Comparison of ENCODE assay signal across 12 cellular contexts in the genomic region with DNA sequence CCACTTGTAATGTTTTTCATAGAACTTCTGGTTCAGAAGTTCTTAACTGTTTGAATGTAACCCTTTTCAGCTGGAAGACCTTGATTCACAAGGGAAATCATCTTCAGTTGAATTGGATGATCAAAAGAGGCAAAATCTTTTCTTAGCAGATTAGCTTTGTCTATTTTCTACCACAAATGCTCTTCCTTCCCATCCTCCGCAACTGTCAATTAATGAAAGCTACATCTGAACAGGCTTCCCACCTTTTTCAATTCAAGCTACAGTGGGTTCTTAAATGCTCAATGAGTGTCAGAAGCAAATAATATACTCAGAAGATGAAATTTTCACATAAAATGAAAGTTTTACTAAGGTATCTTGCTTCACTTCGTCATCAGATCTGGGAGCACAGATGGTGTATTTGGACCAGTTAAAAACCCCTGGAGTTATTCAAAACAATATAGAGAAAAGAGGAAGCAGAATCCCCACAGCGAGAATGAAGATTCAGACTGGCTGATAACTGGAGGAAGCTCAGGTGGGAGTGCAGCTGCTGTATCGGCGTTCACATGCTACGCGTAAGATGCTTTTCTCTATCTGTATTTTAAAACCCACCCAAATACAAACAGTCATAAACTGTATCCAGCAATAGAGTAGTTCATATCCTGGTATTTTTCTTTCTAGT. TPM values are rescaled to one million over a fixed set of nuclear protein-coding genes. Genes with fewer than 3 reads are reported as not detected.
DNase-seq lines count a peak whose midpoint lies in the region; ATAC-seq and TF ChIP-seq lines count a peak whose summit lies in the region.
"Had no signal": no experiment of that assay in that cellular context is flagged by ENCODE, and none has a peak within 500 bp of the region (broad histone marks: within the 10 kb centered on the region; RNA-seq: fewer than 3 reads in every experiment).

No MANE protein-coding gene starts in this region.

- intact Hi-C loops in CD8-positive, alpha-beta T cell (cut with DNase I, micrococcal nuclease), result no loop called here
- intact Hi-C loops in posterior cingulate gyrus (cut with DNase I), result no loop called here
- intact Hi-C loops in prostate gland (cut with DNase I), result no loop called here

- no peaks in the 10 kb centered on the region for H3F3A ChIP-seq in OCI-LY1 (ENCODE audit: insufficient read depth, low read length)

- peaks cover 35% of the 10 kb centered on the region for H3K79me2 ChIP-seq in OCI-LY1 (ENCODE audit: insufficient read depth, low read length)

- POLR2A ChIA-PET in CD8-positive, alpha-beta T cell (lab: Charles Lee), result no interaction called here

- TF ChIP-seq CTCF in CD8-positive, alpha-beta T cell (IDR thresholded peaks at IDR 0.05), result no peak
- no peak for TF ChIP-seq CTCF in OCI-LY1 (IDR thresholded peaks at IDR 0.05; ENCODE audit: low read length)
- no peak for TF ChIP-seq CTCF in prostate gland (IDR thresholded peaks at IDR 0.05)

- DNase-seq in CD8-positive, alpha-beta T cell, result no peak
- no peak for DNase-seq in effector memory CD8-positive, alpha-beta T cell
- DNase-seq in posterior cingulate gyrus, result no peak
- DNase-seq in prostate gland (ENCODE audit: low spot score), result no peak
- DNase-seq: activated CD4-positive, alpha-beta T cell treated with anti-CD3 and anti-CD28 coated beads, Interleukin-2, amount 50 U/mL, for 48 hours; adrenal gland; Right ventricle myocardium superior had no signal

- peaks cover 15% of the 10 kb centered on the region for H3K36me3 ChIP-seq in CD8-positive, alpha-beta T cell (ENCODE audit: insufficient read depth, low read length)
- H3K36me3 ChIP-seq in OCI-LY1 (ENCODE audit: insufficient read depth, low read length) (peaks cover 74% of the 10 kb centered on the region), prostate gland (no peaks in the 10 kb centered on the region)

- H3K4me1 ChIP-seq in CD8-positive, alpha-beta T cell (ENCODE audit: insufficient read depth, low read length), result no peaks in the 10 kb centered on the region
- H3K4me1 ChIP-seq in OCI-LY1 (ENCODE audit: insufficient read depth, low read length, severe bottlenecking) (peaks cover 35% of the 10 kb centered on the region), prostate gland (replicated peaks) (no peaks in the 10 kb centered on the region)
- H3K4me1 ChIP-seq: adrenal gland had no signal

- WGBS in prostate gland, result 93% methylated on average over 7 of the region's 7 CpGs

- H3K27me3 ChIP-seq in CD8-positive, alpha-beta T cell (ENCODE audit: insufficient read depth, low read length), result no peaks in the 10 kb centered on the region
- H3K27me3 ChIP-seq in OCI-LY1 (ENCODE audit: insufficient read depth, low read length) (no peaks in the 10 kb centered on the region), prostate gland (replicated peaks; ENCODE audit: insufficient read depth) (no peaks in the 10 kb centered on the region)
- H3K27me3 ChIP-seq: adrenal gland had no signal

- no peak overlapping the region for H3K27ac ChIP-seq in CD8-positive, alpha-beta T cell (ENCODE audit: low read depth, low read length)
- H3K27ac ChIP-seq in OCI-LY1 (ENCODE audit: low read depth, low read length, poor library complexity, severe bottlenecking) (peak overlapping the region; percentile 95), prostate gland (no peak overlapping the region)
- H3K27ac ChIP-seq: adrenal gland had no signal

- ATAC-seq in CD8-positive, alpha-beta T cell, result no peak
- ATAC-seq in GM21360 (IDR thresholded peaks at IDR 0.05; ENCODE audit: unreplicated experiment), result peak; percentile 79
- peak; percentile 83 for ATAC-seq in HG02981 (IDR thresholded peaks at IDR 0.05; ENCODE audit: unreplicated experiment)
- ATAC-seq in HG03196 (IDR thresholded peaks at IDR 0.05; ENCODE audit: unreplicated experiment), result no peak
- ATAC-seq in effector memory CD8-positive, alpha-beta T cell (replicated peaks), result no peak

- peaks cover 75% of the 10 kb centered on the region for H3K36me3 Mint-ChIP-seq in CD8-positive, alpha-beta T cell
- peaks cover 68% of the 10 kb centered on the region for H3K36me3 Mint-ChIP-seq in effector memory CD8-positive, alpha-beta T cell (ENCODE audit: insufficient read depth)

- H3K4me2 ChIP-seq in OCI-LY1 (ENCODE audit: low read length), result peak overlapping the region; percentile 75

- H3K4me1 Mint-ChIP-seq in CD8-positive, alpha-beta T cell (ENCODE audit: low read depth), result no peaks in the 10 kb centered on the region
- H3K4me1 Mint-ChIP-seq in effector memory CD8-positive, alpha-beta T cell (ENCODE audit: low read depth in 2 of 2), result no peaks in the 10 kb centered on the region

- peak overlapping the region; percentile 2 for H3K27ac Mint-ChIP-seq in CD8-positive, alpha-beta T cell
- H3K27ac Mint-ChIP-seq in effector memory CD8-positive, alpha-beta T cell, result no peak overlapping the region

- H3K4me3 ChIP-seq in CD8-positive, alpha-beta T cell (ENCODE audit: low read depth, low read length), result no peak overlapping the region
- peak overlapping the region; percentile 67 for H3K4me3 ChIP-seq in OCI-LY1 (ENCODE audit: low read depth, low read length, poor library complexity, severe bottlenecking)
- no peak overlapping the region for H3K4me3 ChIP-seq in prostate gland
- H3K4me3 ChIP-seq: adrenal gland, skin epidermis had no signal

- H3K9me3 Mint-ChIP-seq in CD8-positive, alpha-beta T cell, result no peaks in the 10 kb centered on the region
- no peaks in the 10 kb centered on the region for H3K9me3 Mint-ChIP-seq in effector memory CD8-positive, alpha-beta T cell

- peak overlapping the region; percentile 83 for H3K9ac ChIP-seq in OCI-LY1 (ENCODE audit: low read length)

- TF ChIP-seq POLR2A in prostate gland (IDR thresholded peaks at IDR 0.05), result no peak

- no peaks in the 10 kb centered on the region for H4K20me1 ChIP-seq in OCI-LY1 (ENCODE audit: insufficient read depth, low read length)

- H2AFZ ChIP-seq in OCI-LY1 (ENCODE audit: low read length), result no peak overlapping the region

- no peak overlapping the region for H3K4me3 Mint-ChIP-seq in CD8-positive, alpha-beta T cell
- no peak overlapping the region for H3K4me3 Mint-ChIP-seq in effector memory CD8-positive, alpha-beta T cell

- H3K9me2 ChIP-seq in OCI-LY1 (ENCODE audit: low read depth, low read length), result no peaks in the 10 kb centered on the region

- H3K9me3 ChIP-seq in CD8-positive, alpha-beta T cell (ENCODE audit: low read length), result no peaks in the 10 kb centered on the region
- H3K9me3 ChIP-seq in OCI-LY1 (ENCODE audit: low read length), result no peaks in the 10 kb centered on the region
- no peaks in the 10 kb centered on the region for H3K9me3 ChIP-seq in prostate gland
- H3K9me3 ChIP-seq: adrenal gland had no signal

- CTCF ChIA-PET in CD8-positive, alpha-beta T cell (lab: Charles Lee), result no interaction called here

- no peaks in the 10 kb centered on the region for H3K27me3 Mint-ChIP-seq in CD8-positive, alpha-beta T cell (ENCODE audit: low read depth)
- no peaks in the 10 kb centered on the region for H3K27me3 Mint-ChIP-seq in effector memory CD8-positive, alpha-beta T cell

RNA-seq across cellular contexts. Expression of a gene that starts 19.4 kb away (rescaled TPM):
- total RNA-seq in CD8-positive, alpha-beta T cell, result 10 to 100 TPM; 11.1 to 11.6 TPM
- total RNA-seq in prostate gland, result 1 to 10 TPM; 6.1 to 9.4 TPM

RNA-seq across cellular contexts. Expression of a gene that starts 19.5 kb away (rescaled TPM):
- 1 to 10 TPM; 1.8 to 1.9 TPM for total RNA-seq in CD8-positive, alpha-beta T cell
- total RNA-seq in prostate gland, result 1 to 10 TPM; 4.5 to 4.9 TPM

Comparison
In these comparisons a context has a peak if more than half of its experiments do, and no peak if none do; other contexts are left out.
1. ATAC-seq: peak in GM21360 (single experiment) and HG02981 (single experiment); none in CD8-positive, alpha-beta T cell (single experiment), HG03196 (single experiment) and effector memory CD8-positive, alpha-beta T cell (single experiment).